26 cellular contexts compared by ENCODE assay signal in the genomic region with DNA sequence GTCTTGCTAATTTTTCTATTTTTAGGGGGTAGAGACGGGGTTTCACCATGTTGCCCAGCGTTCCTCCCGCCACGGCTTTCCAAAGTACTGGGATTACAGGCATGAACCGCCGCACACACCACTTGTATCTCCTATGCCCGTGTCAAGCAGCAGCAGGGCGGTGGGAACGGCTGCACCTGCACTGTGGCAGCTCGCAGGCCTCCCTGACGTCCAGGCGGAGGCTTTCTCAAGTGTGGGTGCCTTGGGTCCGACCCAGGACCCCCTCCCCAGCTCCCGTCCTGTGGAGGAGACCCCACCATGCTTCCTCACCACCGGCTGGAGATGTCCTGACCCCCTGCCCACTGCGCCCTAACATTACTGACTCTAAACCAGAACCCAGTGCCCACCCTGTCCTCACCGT.
"Had no signal": no experiment of that assay in that cellular context is flagged by ENCODE, and none has a peak within 500 bp of the region (broad histone marks: within the 10 kb centered on the region; RNA-seq: fewer than 3 reads in every experiment).

No MANE protein-coding gene starts in this region.

- H3K4me3 Mint-ChIP-seq: activated T-helper 1 cell treated with anti-CD3 and anti-CD28 coated beads, Interleukin-12 subunit alpha, Interleukin-12 subunit beta, Interleukin-2, Interleukin-4 antibody, amounts not matched to agents 30 ng/mL and 10 ng/mL and 1 ng/mL, durations not matched to agents 14 hours and 24 hours and 36 hours; immature natural killer cell; neural crest cell had no signal

- DNase-seq: activated CD4-positive, alpha-beta T cell treated with anti-CD3 and anti-CD28 coated beads for 1 hour; activated CD4-positive, alpha-beta T cell treated with anti-CD3 and anti-CD28 coated beads, Interleukin-2, amount 50 U/mL, for 4 hours; activated gamma-delta T cell; activated naive CD4-positive, alpha-beta T cell treated with anti-CD3 and anti-CD28 coated beads, Interleukin-2, amount 50 U/mL, for 16 hours; aorta; central memory CD4-positive, alpha-beta T cell; dermis blood vessel endothelial cell; effector memory CD4-positive, alpha-beta T cell; foreskin melanocyte; immature natural killer cell; lower lobe of right lung; mesendoderm; mucosa of descending colon; retina; sigmoid colon; stimulated activated CD4-positive, alpha-beta T cell treated with anti-CD3 and anti-CD28 coated beads, Interleukin-2, amount 100 ng/mL, for 48 hours; stimulated activated CD8-positive, alpha-beta memory T cell treated with anti-CD3 and anti-CD28 coated beads, Interleukin-4, amount 100 ng/mL, for 48 hours; stimulated activated naive CD4-positive, alpha-beta T cell; testis; trophoblast cell had no signal

- H3K27ac ChIP-seq: lower lobe of right lung, sigmoid colon, testis, vagina had no signal

- H3K9me3 Mint-ChIP-seq: activated T-helper 1 cell treated with anti-CD3 and anti-CD28 coated beads, Interleukin-12 subunit alpha, Interleukin-12 subunit beta, Interleukin-2, Interleukin-4 antibody, amounts not matched to agents 30 ng/mL and 10 ng/mL and 1 ng/mL, durations not matched to agents 14 hours and 24 hours and 36 hours; immature natural killer cell; neural crest cell had no signal

- H3K27me3 ChIP-seq: sigmoid colon, testis, vagina had no signal

- H3K4me2 ChIP-seq: smooth muscle cell had no signal

- H3K27ac Mint-ChIP-seq: activated T-helper 1 cell treated with anti-CD3 and anti-CD28 coated beads, Interleukin-12 subunit alpha, Interleukin-12 subunit beta, Interleukin-2, Interleukin-4 antibody, amounts not matched to agents 30 ng/mL and 10 ng/mL and 1 ng/mL, durations not matched to agents 14 hours and 24 hours and 36 hours; immature natural killer cell had no signal

- H3K9me3 ChIP-seq: lower lobe of right lung, mucosa of descending colon, sigmoid colon, testis, vagina had no signal

- FAIRE-seq: TTC549 had no signal

- H3K4me3 ChIP-seq: lower lobe of right lung, mucosa of descending colon, sigmoid colon, smooth muscle cell, testis, vagina had no signal

- H3K4me1 Mint-ChIP-seq: immature natural killer cell had no signal

- ATAC-seq: esophagus mucosa, lower lobe of right lung, mucosa of descending colon had no signal

- H3K36me3 Mint-ChIP-seq: immature natural killer cell had no signal

- H3K4me1 ChIP-seq: lower lobe of right lung, sigmoid colon, testis, vagina had no signal
